8 cellular contexts compared by ENCODE assay signal in the genomic region with DNA sequence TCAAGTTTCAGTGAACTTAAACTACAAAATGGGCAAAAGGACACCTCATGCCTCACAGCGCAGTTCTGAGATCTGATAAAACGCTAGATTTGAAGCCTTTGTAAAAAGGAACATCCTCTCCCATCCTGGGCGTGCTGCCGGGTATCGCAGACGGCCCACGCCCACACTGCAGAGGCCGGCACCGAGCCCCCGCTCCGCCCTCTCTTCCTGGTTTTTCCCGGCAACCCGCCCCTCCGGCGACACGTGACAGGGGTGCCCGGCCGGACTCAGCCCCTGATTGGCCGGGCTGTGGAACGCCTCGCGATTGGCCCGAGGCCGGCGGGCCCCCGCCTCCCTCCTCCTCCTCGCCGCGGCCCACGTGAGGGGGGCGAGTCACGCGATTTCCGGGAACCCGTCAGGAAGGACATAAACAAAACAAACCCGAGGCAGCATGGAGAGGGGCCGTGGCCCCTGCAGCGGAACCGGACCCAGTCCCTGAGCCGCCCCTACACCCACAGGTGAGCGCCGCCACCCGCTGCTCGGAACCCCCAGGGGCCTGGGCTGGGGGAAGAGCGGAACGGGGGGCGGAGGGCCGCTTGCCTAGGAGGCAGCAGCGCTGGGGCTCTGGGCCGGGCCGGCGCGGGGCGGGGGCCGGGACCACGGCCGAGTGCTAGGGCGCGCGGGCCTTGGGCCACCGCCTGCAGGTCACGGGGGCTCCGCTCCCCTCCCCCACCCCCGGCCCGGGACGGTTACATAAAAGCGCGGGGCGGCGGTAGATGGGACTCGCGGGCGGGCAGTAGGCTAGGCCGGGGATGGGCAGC. TPM values are rescaled to one million over a fixed set of nuclear protein-coding genes. Genes with fewer than 3 reads are reported as not detected.
DNase-seq lines count a peak whose midpoint lies in the region; ATAC-seq and TF ChIP-seq lines count a peak whose summit lies in the region.

CREBRF (plus strand) TSS at position 370 of the 800 bp plus-strand sequence. CDS start 24,424 bp downstream, outside the sequence.

- H3K36me3 ChIP-seq in SJSA1 (peaks cover 3% of the 10 kb centered on the region; the same call in 1 of the 2 replicates), neuron (ENCODE audit: insufficient read depth, low read length) (no peaks in the 10 kb centered on the region)

- DNase-seq in GM04503 (ENCODE audit: low read depth) (peak; percentile 73), HFF-Myc (ENCODE audit: extremely low read depth, low read depth) (peak; percentile 79), MV-4-11 (lab: John Stamatoyannopoulos, UW) (peak; percentile 95), SJSA1 (ENCODE audit: low read depth in 1 of 2, low spot score in 2 of 2) (peak; percentile 99), foreskin keratinocyte (peak; percentile 77 to 86), stromal cell of bone marrow (ENCODE audit: low read depth) (peak; percentile 94)
- peak; percentile 93 to 99 (median 96) for DNase-seq in activated naive CD4-positive, alpha-beta T cell (lab: John Stamatoyannopoulos, UW)

- peak; percentile 78 for ATAC-seq in foreskin keratinocyte

- H3K9me3 ChIP-seq in SJSA1 (replicated peaks) (no peaks in the 10 kb centered on the region), neuron (ENCODE audit: low read length) (no peaks in the 10 kb centered on the region)

- peak within 1 kb of the TSS; percentile 83 for H3K27ac ChIP-seq in SJSA1
- peak within 1 kb of the TSS; percentile 81 for H3K27ac ChIP-seq in foreskin keratinocyte

- H3K4me3 ChIP-seq in HFF-Myc (replicated peaks; ENCODE audit: low read depth, low read length) (peak within 1 kb of the TSS; percentile 76), SJSA1 (peak within 1 kb of the TSS; percentile 75), neuron (ENCODE audit: low read length) (peak within 1 kb of the TSS; percentile 76)

- peak within 1 kb of the TSS; percentile 64 for H2AFZ ChIP-seq in neuron (ENCODE audit: low read depth, low read length)

- H3K4me1 ChIP-seq in SJSA1 (replicated peaks) (peaks cover 38% of the 10 kb centered on the region), foreskin keratinocyte (peaks cover 18% of the 10 kb centered on the region), neuron (ENCODE audit: insufficient read depth, low read length) (peaks cover 3% of the 10 kb centered on the region)

- TF ChIP-seq CTCF in HFF-Myc (IDR thresholded peaks at IDR 0.05; ENCODE audit: low read depth, low read length, missing control alignments) (no peak), foreskin keratinocyte (conservative IDR thresholded peaks at IDR 0.05) (no peak)

- H3K27me3 ChIP-seq in SJSA1 (replicated peaks) (no peaks in the 10 kb centered on the region), foreskin keratinocyte (no peaks in the 10 kb centered on the region), neuron (ENCODE audit: insufficient read depth, low read length) (no peaks in the 10 kb centered on the region)

RNA-seq across cellular contexts. Expression of gene CREBRF, which starts in this region (rescaled TPM):
- total RNA-seq in SJSA1 (2014; rRNA removed; shearing (Covaris generic)) = 2.7 and 5.8 TPM in 2 replicates
- total RNA-seq in foreskin keratinocyte = 2.8 and 2.9 TPM in 2 replicates
- 0.25 and 0.31 TPM in 2 replicates for polyA plus RNA-seq in foreskin keratinocyte

Comparison
In these comparisons a context has a peak if more than half of its experiments do, and no peak if none do; other contexts are left out.
1. Peak in every context shown above with its lines: DNase-seq, ATAC-seq, H3K4me3 ChIP-seq and H3K27ac ChIP-seq.